ENCODE assay signal across 2 cellular contexts in the genomic region with DNA sequence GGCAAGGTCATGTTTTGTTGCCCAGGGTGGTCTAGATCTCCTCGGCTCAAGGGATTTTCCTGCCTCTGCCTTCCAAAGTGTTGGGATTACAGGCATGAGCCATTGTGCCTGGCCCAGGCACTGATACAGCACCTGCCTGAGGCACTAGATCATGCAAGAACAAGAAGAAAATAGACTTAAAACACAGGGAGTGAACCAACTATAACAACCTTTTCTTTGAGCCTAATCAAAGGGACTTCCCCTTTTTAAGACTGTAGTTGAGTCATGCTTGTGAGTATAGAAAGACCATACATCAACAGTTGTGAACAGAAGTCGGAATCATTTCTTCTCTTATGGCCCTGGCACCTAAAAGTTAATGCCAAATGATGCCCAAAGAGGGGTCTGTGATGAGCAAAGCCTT.
TF ChIP-seq lines count a peak whose summit lies in the region.

No MANE protein-coding gene starts in this region.

TF ChIP-seq in GM12878, 131 proteins besides CTCF, POLR2A, EP300 and RAD21:
- TF ChIP-seq MXI1 (IDR thresholded peaks at IDR 0.05; ENCODE audit: low read depth, low read length) (no peak), IKZF2 (IDR thresholded peaks at IDR 0.05) (no peak), SPI1 (IDR thresholded peaks at IDR 0.05; ENCODE audit: borderline replicate concordance, insufficient read depth, low read depth, low read length) (peak; percentile 57; the same call in 1 of the 2 replicates)

TF ChIP-seq in GM23338, 12 proteins besides CTCF, POLR2A, EP300 and RAD21:
- TF ChIP-seq NANOG (IDR thresholded peaks at IDR 0.05; ENCODE audit: borderline replicate concordance) (no peak), POLR2AphosphoS5 (IDR thresholded peaks at IDR 0.05; ENCODE audit: low read depth) (no peak), ZNF331 (CRISPR knock-in tag; IDR thresholded peaks at IDR 0.05; ENCODE audit: low read depth) (no peak), CREB1 (CRISPR knock-in tag; IDR thresholded peaks at IDR 0.05; ENCODE audit: low read depth) (no peak), EZH2 (IDR thresholded peaks at IDR 0.05; ENCODE audit: low read depth, unreplicated experiment) (no peak), JUNB (IDR thresholded peaks at IDR 0.05; ENCODE audit: unreplicated experiment) (no peak), EZH2phosphoT487 (IDR thresholded peaks at IDR 0.05; ENCODE audit: unreplicated experiment) (no peak), ZNF114 (CRISPR knock-in tag; IDR thresholded peaks at IDR 0.05) (no peak), STAT1 (IDR thresholded peaks at IDR 0.05; ENCODE audit: unreplicated experiment) (no peak)
- TF ChIP-seq, protein P1, sequence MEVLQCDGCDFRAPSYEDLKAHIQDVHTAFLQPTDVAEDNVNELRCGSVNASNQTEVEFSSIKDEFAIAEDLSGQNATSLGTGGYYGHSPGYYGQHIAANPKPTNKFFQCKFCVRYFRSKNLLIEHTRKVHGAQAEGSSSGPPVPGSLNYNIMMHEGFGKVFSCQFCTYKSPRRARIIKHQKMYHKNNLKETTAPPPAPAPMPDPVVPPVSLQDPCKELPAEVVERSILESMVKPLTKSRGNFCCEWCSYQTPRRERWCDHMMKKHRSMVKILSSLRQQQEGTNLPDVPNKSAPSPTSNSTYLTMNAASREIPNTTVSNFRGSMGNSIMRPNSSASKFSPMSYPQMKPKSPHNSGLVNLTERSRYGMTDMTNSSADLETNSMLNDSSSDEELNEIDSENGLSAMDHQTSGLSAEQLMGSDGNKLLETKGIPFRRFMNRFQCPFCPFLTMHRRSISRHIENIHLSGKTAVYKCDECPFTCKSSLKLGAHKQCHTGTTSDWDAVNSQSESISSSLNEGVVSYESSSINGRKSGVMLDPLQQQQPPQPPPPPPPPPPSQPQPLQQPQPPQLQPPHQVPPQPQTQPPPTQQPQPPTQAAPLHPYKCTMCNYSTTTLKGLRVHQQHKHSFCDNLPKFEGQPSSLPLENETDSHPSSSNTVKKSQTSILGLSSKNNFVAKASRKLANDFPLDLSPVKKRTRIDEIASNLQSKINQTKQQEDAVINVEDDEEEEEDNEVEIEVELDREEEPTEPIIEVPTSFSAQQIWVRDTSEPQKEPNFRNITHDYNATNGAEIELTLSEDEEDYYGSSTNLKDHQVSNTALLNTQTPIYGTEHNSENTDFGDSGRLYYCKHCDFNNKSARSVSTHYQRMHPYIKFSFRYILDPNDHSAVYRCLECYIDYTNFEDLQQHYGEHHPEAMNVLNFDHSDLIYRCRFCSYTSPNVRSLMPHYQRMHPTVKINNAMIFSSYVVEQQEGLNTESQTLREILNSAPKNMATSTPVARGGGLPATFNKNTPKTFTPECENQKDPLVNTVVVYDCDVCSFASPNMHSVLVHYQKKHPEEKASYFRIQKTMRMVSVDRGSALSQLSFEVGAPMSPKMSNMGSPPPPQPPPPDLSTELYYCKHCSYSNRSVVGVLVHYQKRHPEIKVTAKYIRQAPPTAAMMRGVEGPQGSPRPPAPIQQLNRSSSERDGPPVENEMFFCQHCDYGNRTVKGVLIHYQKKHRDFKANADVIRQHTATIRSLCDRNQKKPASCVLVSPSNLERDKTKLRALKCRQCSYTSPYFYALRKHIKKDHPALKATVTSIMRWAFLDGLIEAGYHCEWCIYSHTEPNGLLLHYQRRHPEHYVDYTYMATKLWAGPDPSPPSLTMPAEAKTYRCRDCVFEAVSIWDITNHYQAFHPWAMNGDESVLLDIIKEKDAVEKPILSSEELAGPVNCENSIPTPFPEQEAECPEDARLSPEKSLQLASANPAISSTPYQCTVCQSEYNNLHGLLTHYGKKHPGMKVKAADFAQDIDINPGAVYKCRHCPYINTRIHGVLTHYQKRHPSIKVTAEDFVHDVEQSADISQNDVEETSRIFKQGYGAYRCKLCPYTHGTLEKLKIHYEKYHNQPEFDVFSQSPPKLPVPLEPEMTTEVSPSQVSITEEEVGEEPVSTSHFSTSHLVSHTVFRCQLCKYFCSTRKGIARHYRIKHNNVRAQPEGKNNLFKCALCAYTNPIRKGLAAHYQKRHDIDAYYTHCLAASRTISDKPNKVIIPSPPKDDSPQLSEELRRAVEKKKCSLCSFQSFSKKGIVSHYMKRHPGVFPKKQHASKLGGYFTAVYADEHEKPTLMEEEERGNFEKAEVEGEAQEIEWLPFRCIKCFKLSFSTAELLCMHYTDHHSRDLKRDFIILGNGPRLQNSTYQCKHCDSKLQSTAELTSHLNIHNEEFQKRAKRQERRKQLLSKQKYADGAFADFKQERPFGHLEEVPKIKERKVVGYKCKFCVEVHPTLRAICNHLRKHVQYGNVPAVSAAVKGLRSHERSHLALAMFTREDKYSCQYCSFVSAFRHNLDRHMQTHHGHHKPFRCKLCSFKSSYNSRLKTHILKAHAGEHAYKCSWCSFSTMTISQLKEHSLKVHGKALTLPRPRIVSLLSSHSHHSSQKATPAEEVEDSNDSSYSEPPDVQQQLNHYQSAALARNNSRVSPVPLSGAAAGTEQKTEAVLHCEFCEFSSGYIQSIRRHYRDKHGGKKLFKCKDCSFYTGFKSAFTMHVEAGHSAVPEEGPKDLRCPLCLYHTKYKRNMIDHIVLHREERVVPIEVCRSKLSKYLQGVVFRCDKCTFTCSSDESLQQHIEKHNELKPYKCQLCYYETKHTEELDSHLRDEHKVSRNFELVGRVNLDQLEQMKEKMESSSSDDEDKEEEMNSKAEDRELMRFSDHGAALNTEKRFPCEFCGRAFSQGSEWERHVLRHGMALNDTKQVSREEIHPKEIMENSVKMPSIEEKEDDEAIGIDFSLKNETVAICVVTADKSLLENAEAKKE (CRISPR knock-in tag; IDR thresholded peaks at IDR 0.05), result no peak
- TF ChIP-seq, protein P2, sequence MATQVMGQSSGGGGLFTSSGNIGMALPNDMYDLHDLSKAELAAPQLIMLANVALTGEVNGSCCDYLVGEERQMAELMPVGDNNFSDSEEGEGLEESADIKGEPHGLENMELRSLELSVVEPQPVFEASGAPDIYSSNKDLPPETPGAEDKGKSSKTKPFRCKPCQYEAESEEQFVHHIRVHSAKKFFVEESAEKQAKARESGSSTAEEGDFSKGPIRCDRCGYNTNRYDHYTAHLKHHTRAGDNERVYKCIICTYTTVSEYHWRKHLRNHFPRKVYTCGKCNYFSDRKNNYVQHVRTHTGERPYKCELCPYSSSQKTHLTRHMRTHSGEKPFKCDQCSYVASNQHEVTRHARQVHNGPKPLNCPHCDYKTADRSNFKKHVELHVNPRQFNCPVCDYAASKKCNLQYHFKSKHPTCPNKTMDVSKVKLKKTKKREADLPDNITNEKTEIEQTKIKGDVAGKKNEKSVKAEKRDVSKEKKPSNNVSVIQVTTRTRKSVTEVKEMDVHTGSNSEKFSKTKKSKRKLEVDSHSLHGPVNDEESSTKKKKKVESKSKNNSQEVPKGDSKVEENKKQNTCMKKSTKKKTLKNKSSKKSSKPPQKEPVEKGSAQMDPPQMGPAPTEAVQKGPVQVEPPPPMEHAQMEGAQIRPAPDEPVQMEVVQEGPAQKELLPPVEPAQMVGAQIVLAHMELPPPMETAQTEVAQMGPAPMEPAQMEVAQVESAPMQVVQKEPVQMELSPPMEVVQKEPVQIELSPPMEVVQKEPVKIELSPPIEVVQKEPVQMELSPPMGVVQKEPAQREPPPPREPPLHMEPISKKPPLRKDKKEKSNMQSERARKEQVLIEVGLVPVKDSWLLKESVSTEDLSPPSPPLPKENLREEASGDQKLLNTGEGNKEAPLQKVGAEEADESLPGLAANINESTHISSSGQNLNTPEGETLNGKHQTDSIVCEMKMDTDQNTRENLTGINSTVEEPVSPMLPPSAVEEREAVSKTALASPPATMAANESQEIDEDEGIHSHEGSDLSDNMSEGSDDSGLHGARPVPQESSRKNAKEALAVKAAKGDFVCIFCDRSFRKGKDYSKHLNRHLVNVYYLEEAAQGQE (IDR thresholded peaks at IDR 0.05; ENCODE audit: unreplicated experiment), result no peak
- TF ChIP-seq, protein P3, sequence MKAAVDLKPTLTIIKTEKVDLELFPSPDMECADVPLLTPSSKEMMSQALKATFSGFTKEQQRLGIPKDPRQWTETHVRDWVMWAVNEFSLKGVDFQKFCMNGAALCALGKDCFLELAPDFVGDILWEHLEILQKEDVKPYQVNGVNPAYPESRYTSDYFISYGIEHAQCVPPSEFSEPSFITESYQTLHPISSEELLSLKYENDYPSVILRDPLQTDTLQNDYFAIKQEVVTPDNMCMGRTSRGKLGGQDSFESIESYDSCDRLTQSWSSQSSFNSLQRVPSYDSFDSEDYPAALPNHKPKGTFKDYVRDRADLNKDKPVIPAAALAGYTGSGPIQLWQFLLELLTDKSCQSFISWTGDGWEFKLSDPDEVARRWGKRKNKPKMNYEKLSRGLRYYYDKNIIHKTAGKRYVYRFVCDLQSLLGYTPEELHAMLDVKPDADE (IDR thresholded peaks at IDR 0.05), result no peak
